ENCODE assay signal across 23 cellular contexts in genomic region chr13:113010510-113010865, GRCh38.
"Had no signal": no experiment of that assay in that cellular context is flagged by ENCODE, and none has a peak within 500 bp of the region (broad histone marks: within the 10 kb centered on the region; RNA-seq: fewer than 3 reads in every experiment).

No MANE protein-coding gene starts in this region.

- H3K27ac Mint-ChIP-seq: activated CD4-positive, alpha-beta T cell treated with anti-CD3 and anti-CD28 coated beads, Interleukin-2, amount 10 ng/mL, durations not matched to agents 24 days and 14 days; activated CD8-positive, alpha-beta memory T cell treated with anti-CD3 and anti-CD28 coated beads, Interleukin-2, amount 10 ng/mL, durations not matched to agents 7 days and 5 days; activated CD8-positive, alpha-beta T cell treated with anti-CD3 and anti-CD28 coated beads for 36 hours; activated naive CD4-positive, alpha-beta T cell treated with anti-CD3 and anti-CD28 coated beads, Interleukin-2, amount 10 ng/mL, durations not matched to agents 7 days and 5 days; stimulated activated naive CD8-positive, alpha-beta T cell treated with anti-CD3 and anti-CD28 coated beads, Interleukin-15, Interleukin-2, amounts not matched to agents 100 ng/mL and 50 ng/mL, for 24 hours had no signal

- H3K27me3 Mint-ChIP-seq: activated CD4-positive, alpha-beta T cell treated with anti-CD3 and anti-CD28 coated beads, Interleukin-2, amount 10 ng/mL, durations not matched to agents 24 days and 14 days; stimulated activated naive CD8-positive, alpha-beta T cell treated with anti-CD3 and anti-CD28 coated beads, Interleukin-15, Interleukin-2, amounts not matched to agents 100 ng/mL and 50 ng/mL, for 24 hours had no signal

- H3K27ac ChIP-seq: body of pancreas, cardiac muscle cell, lower lobe of right lung, neural progenitor cell, suprapubic skin, transverse colon, vagina had no signal

- H3K9ac ChIP-seq: neural progenitor cell had no signal

- H2AFZ ChIP-seq: neural progenitor cell had no signal

- H3K9me3 ChIP-seq: body of pancreas, lower lobe of right lung, suprapubic skin, transverse colon, vagina had no signal

- H3K4me1 ChIP-seq: lower lobe of right lung, neural progenitor cell, transverse colon had no signal

- H3K4me2 ChIP-seq: neural progenitor cell had no signal

- H3K36me3 ChIP-seq: cardiac muscle cell, lower lobe of right lung, neural progenitor cell, suprapubic skin, transverse colon, vagina had no signal

- H3K9me3 Mint-ChIP-seq: naive B cell had no signal

- H3K4me3 Mint-ChIP-seq: activated CD4-positive, alpha-beta T cell treated with anti-CD3 and anti-CD28 coated beads, Interleukin-2, amount 10 ng/mL, durations not matched to agents 24 days and 14 days; activated CD8-positive, alpha-beta memory T cell treated with anti-CD3 and anti-CD28 coated beads, Interleukin-2, amount 10 ng/mL, durations not matched to agents 7 days and 5 days; activated CD8-positive, alpha-beta T cell treated with anti-CD3 and anti-CD28 coated beads for 36 hours; activated naive CD4-positive, alpha-beta T cell treated with anti-CD3 and anti-CD28 coated beads, Interleukin-2, amount 10 ng/mL, durations not matched to agents 7 days and 5 days; naive B cell; neural progenitor cell; stimulated activated naive CD8-positive, alpha-beta T cell treated with anti-CD3 and anti-CD28 coated beads, Interleukin-15, Interleukin-2, amounts not matched to agents 100 ng/mL and 50 ng/mL, for 24 hours had no signal

- DNase-seq: activated CD4-positive, alpha-beta T cell treated with anti-CD3 and anti-CD28 coated beads, Interleukin-2, amount 10 ng/mL, durations not matched to agents 24 days and 14 days; activated CD8-positive, alpha-beta memory T cell treated with anti-CD3 and anti-CD28 coated beads, Interleukin-2, amount 10 ng/mL, durations not matched to agents 7 days and 5 days; activated CD8-positive, alpha-beta T cell treated with anti-CD3 and anti-CD28 coated beads for 36 hours; activated effector memory CD4-positive, alpha-beta T cell treated with anti-CD3 and anti-CD28 coated beads, Interleukin-2, amount 50 U/mL, for 16 hours; activated naive CD4-positive, alpha-beta T cell treated with anti-CD3 and anti-CD28 coated beads, Interleukin-2, amount 10 ng/mL, durations not matched to agents 7 days and 5 days; activated T-cell treated with anti-CD3 and anti-CD28 coated beads for 4 hours; body of pancreas; effector memory CD4-positive, alpha-beta T cell; foreskin melanocyte; hypothalamus; left colon; lower lobe of right lung; mesendoderm; naive B cell; stimulated activated CD4-positive, alpha-beta T cell treated with anti-CD3 and anti-CD28 coated beads, Interleukin-4, amount 100 ng/mL, for 24 hours; transverse colon had no signal

- H3K4me3 ChIP-seq: body of pancreas, cardiac muscle cell, lower lobe of right lung, neural progenitor cell, suprapubic skin, transverse colon, vagina had no signal

- H3K4me1 Mint-ChIP-seq: activated naive CD4-positive, alpha-beta T cell treated with anti-CD3 and anti-CD28 coated beads, Interleukin-2, amount 10 ng/mL, durations not matched to agents 7 days and 5 days had no signal

- ATAC-seq: activated CD4-positive, CD25-positive, alpha-beta regulatory T cell treated with anti-CD3 and anti-CD28 coated beads, Interleukin-2, amount 50 U/mL, for 24 hours; activated CD8-positive, alpha-beta memory T cell treated with anti-CD3 and anti-CD28 coated beads, Interleukin-2, amount 10 ng/mL, durations not matched to agents 7 days and 5 days; activated CD8-positive, alpha-beta T cell treated with anti-CD3 and anti-CD28 coated beads for 36 hours; esophagus mucosa had no signal

- H3K27me3 ChIP-seq: body of pancreas, cardiac muscle cell, neural progenitor cell, suprapubic skin, transverse colon, vagina had no signal
